Comparison of ENCODE assay signal across 14 cellular contexts in genomic region chr2:974054-974453, GRCh38. TPM values are rescaled to one million over a fixed set of nuclear protein-coding genes. Genes with fewer than 3 reads are reported as not detected.
A peak's percentile ranks its signal among the peaks of the same experiment; 100 is the strongest.
DNase-seq lines count a peak whose midpoint lies in the region; ATAC-seq, FAIRE-seq and TF ChIP-seq lines count a peak whose summit lies in the region.
"Had no signal": no experiment of that assay in that cellular context is flagged by ENCODE, and none has a peak within 500 bp of the region (broad histone marks: within the 10 kb centered on the region; RNA-seq: fewer than 3 reads in every experiment).

No MANE protein-coding gene starts in this region.

- WGBS in small intestine, 3 donors: 55 to 66% (median 57%) methylated on average over 8 of the region's 8 CpGs

- no peak for TF ChIP-seq CTCF in breast epithelium (IDR thresholded peaks at IDR 0.05)

- H3K4me1 ChIP-seq in small intestine (ENCODE audit: control insufficient read depth in 2 of 2, insufficient read depth in 1 of 2, low read depth in 1 of 2, low read length in 1 of 2): no peaks in the 10 kb centered on the region
- H3K4me1 ChIP-seq in breast epithelium: no peaks in the 10 kb centered on the region
- H3K4me1 ChIP-seq: A549 had no signal

- H3K4me3 Mint-ChIP-seq in activated CD8-positive, alpha-beta memory T cell treated with anti-CD3 and anti-CD28 coated beads, Interleukin-2, amount 10 ng/mL, durations not matched to agents 7 days and 5 days: peak overlapping the region; percentile 35
- no peak overlapping the region for H3K4me3 Mint-ChIP-seq in activated CD4-positive, alpha-beta memory T cell treated with anti-CD3 and anti-CD28 coated beads, Interleukin-2, amount 10 ng/mL, durations not matched to agents 7 days and 5 days

- peaks cover 0 to under 1% of the 10 kb centered on the region in 2 donors for H3K27me3 ChIP-seq in small intestine (ENCODE audit: control insufficient read depth in 2 of 2, insufficient read depth in 2 of 2, low read length in 2 of 2)
- no peaks in the 10 kb centered on the region for H3K27me3 ChIP-seq in breast epithelium
- H3K27me3 ChIP-seq: body of pancreas had no signal

- CTCF ChIA-PET in activated CD8-positive, alpha-beta memory T cell treated with anti-CD3 and anti-CD28 coated beads, Interleukin-2, amount 10 ng/mL, durations not matched to agents 7 days and 5 days (lab: Charles Lee): interaction anchor here (1.2 to 1.4 kb wide), 3 partner anchors 12 to 23 kb away, joined by 3 to 5 read pairs (median 4); partner anchors contain the start of gene SNTG2
- CTCF ChIA-PET in activated CD4-positive, alpha-beta memory T cell treated with anti-CD3 and anti-CD28 coated beads, Interleukin-2, amount 10 ng/mL, durations not matched to agents 7 days and 5 days (lab: Charles Lee): no interaction called here

- H3K27me3 Mint-ChIP-seq in activated CD8-positive, alpha-beta memory T cell treated with anti-CD3 and anti-CD28 coated beads, Interleukin-2, amount 10 ng/mL, durations not matched to agents 7 days and 5 days: peaks cover 4% of the 10 kb centered on the region
- peaks cover 10% of the 10 kb centered on the region for H3K27me3 Mint-ChIP-seq in activated CD4-positive, alpha-beta memory T cell treated with anti-CD3 and anti-CD28 coated beads, Interleukin-2, amount 10 ng/mL, durations not matched to agents 7 days and 5 days

- peaks cover 26% of the 10 kb centered on the region for H3K36me3 Mint-ChIP-seq in activated CD8-positive, alpha-beta memory T cell treated with anti-CD3 and anti-CD28 coated beads, Interleukin-2, amount 10 ng/mL, durations not matched to agents 7 days and 5 days
- peaks cover 16% of the 10 kb centered on the region for H3K36me3 Mint-ChIP-seq in activated CD4-positive, alpha-beta memory T cell treated with anti-CD3 and anti-CD28 coated beads, Interleukin-2, amount 10 ng/mL, durations not matched to agents 7 days and 5 days (ENCODE audit: low read depth)

- H3K4me3 ChIP-seq in small intestine (ENCODE audit: low read depth in 1 of 2, low read length in 2 of 2) (no peak overlapping the region), breast epithelium (no peak overlapping the region)
- H3K4me3 ChIP-seq: A549, body of pancreas had no signal

- H3K4me1 Mint-ChIP-seq in activated CD8-positive, alpha-beta memory T cell treated with anti-CD3 and anti-CD28 coated beads, Interleukin-2, amount 10 ng/mL, durations not matched to agents 7 days and 5 days: peaks cover 33% of the 10 kb centered on the region
- peaks cover 22% of the 10 kb centered on the region for H3K4me1 Mint-ChIP-seq in activated CD4-positive, alpha-beta memory T cell treated with anti-CD3 and anti-CD28 coated beads, Interleukin-2, amount 10 ng/mL, durations not matched to agents 7 days and 5 days

- no peaks in the 10 kb centered on the region for H3K36me3 ChIP-seq in small intestine (ENCODE audit: control insufficient read depth in 2 of 2, insufficient read depth in 2 of 2, low read length in 2 of 2)
- no peaks in the 10 kb centered on the region for H3K36me3 ChIP-seq in breast epithelium

- POLR2A ChIA-PET in activated CD4-positive, alpha-beta memory T cell treated with anti-CD3 and anti-CD28 coated beads, Interleukin-2, amount 10 ng/mL, durations not matched to agents 7 days and 5 days (lab: Charles Lee): interaction anchor here (0.8 to 0.9 kb wide), 2 partner anchors 11 to 24 kb away, joined by 3 to 4 read pairs; partner anchors contain the start of gene SNTG2

- intact Hi-C loops in breast epithelium (cut with DNase I; ENCODE audit: low total_unique reads): no loop called here

- DNase-seq in activated CD8-positive, alpha-beta memory T cell treated with anti-CD3 and anti-CD28 coated beads, Interleukin-2, amount 10 ng/mL, durations not matched to agents 7 days and 5 days: peak; percentile 88
- no peak for DNase-seq in activated CD8-positive, alpha-beta memory T cell treated with anti-CD3 and anti-CD28 coated beads, Interleukin-2, amount 50 U/mL, for 4 hours
- peak; percentile 55 for DNase-seq in activated CD4-positive, alpha-beta memory T cell treated with anti-CD3 and anti-CD28 coated beads, Interleukin-2, amount 10 ng/mL, durations not matched to agents 7 days and 5 days
- DNase-seq in small intestine (peak; percentile 25), NCI-H1930 (lab: John Stamatoyannopoulos, UW) (no peak), NAMALWA (ENCODE audit: low spot score) (no peak), breast epithelium (ENCODE audit: low spot score in 2 of 2) (no peak)
- DNase-seq: hippocampal formation, NCI-H1694 had no signal

- peak overlapping the region; percentile 87 for H3K27ac Mint-ChIP-seq in activated CD8-positive, alpha-beta memory T cell treated with anti-CD3 and anti-CD28 coated beads, Interleukin-2, amount 10 ng/mL, durations not matched to agents 7 days and 5 days
- peak overlapping the region; percentile 77 for H3K27ac Mint-ChIP-seq in activated CD4-positive, alpha-beta memory T cell treated with anti-CD3 and anti-CD28 coated beads, Interleukin-2, amount 10 ng/mL, durations not matched to agents 7 days and 5 days

- no peaks in the 10 kb centered on the region for H3K9me3 ChIP-seq in small intestine (ENCODE audit: control insufficient read depth, low read depth)
- H3K9me3 ChIP-seq in breast epithelium: peaks cover 0 to 8% of the 10 kb centered on the region in 2 donors
- H3K9me3 ChIP-seq: A549 had no signal

- ATAC-seq in activated CD8-positive, alpha-beta memory T cell treated with anti-CD3 and anti-CD28 coated beads, Interleukin-2, amount 10 ng/mL, durations not matched to agents 7 days and 5 days: peak; percentile 93
- ATAC-seq in HG02870 (IDR thresholded peaks at IDR 0.05; ENCODE audit: unreplicated experiment): peak; percentile 80
- ATAC-seq: A549, SK-N-SH treated with all-trans-retinoic acid at 6 μM for 48 hours had no signal

- H3K27ac ChIP-seq in small intestine (ENCODE audit: low read depth in 1 of 2, low read length in 1 of 2) (no peak overlapping the region), breast epithelium (no peak overlapping the region)
- H3K27ac ChIP-seq: A549, body of pancreas had no signal

- FAIRE-seq in small intestine (lab: Jason Lieb, UNC): no peak
- FAIRE-seq: A549 had no signal

- H3K9me3 Mint-ChIP-seq in activated CD8-positive, alpha-beta memory T cell treated with anti-CD3 and anti-CD28 coated beads, Interleukin-2, amount 10 ng/mL, durations not matched to agents 7 days and 5 days (ENCODE audit: low read depth): peaks cover 3% of the 10 kb centered on the region
- peaks cover 21% of the 10 kb centered on the region for H3K9me3 Mint-ChIP-seq in activated CD4-positive, alpha-beta memory T cell treated with anti-CD3 and anti-CD28 coated beads, Interleukin-2, amount 10 ng/mL, durations not matched to agents 7 days and 5 days

- TF ChIP-seq POLR2A in breast epithelium (IDR thresholded peaks at IDR 0.05): no peak

RNA-seq across cellular contexts. Expression of gene SNTG2, which starts 23.4 kb away (rescaled TPM):
- 1 to 10 TPM in 1 of 2 experiments, under 1 TPM in 1; 0.37 to 1.6 TPM for total RNA-seq in activated CD8-positive, alpha-beta memory T cell treated with anti-CD3 and anti-CD28 coated beads, Interleukin-2, amount 10 ng/mL, durations not matched to agents 7 days and 5 days
- total RNA-seq in activated CD4-positive, alpha-beta memory T cell treated with anti-CD3 and anti-CD28 coated beads, Interleukin-2, amount 10 ng/mL, durations not matched to agents 7 days and 5 days: under 1 TPM in 1 of 2 experiments, not detected in 1; 0.13 TPM
- 1 to 10 TPM in 1 of 3 donors, under 1 TPM in 1, not detected in 1; 0.54 to 1.1 TPM for polyA plus RNA-seq in small intestine
- 1 to 10 TPM; 4.6 to 7.4 (median 6.0) TPM for total RNA-seq in breast epithelium
- total RNA-seq: liver had no signal
- polyA plus RNA-seq: A549, liver had no signal

Comparison
In these comparisons a context has a peak if more than half of its experiments do, and no peak if none do; other contexts are left out.
1. DNase-seq: peak in activated CD8-positive, alpha-beta memory T cell treated with anti-CD3 and anti-CD28 coated beads, Interleukin-2, amount 10 ng/mL, durations not matched to agents 7 days and 5 days (single experiment), activated CD4-positive, alpha-beta memory T cell treated with anti-CD3 and anti-CD28 coated beads, Interleukin-2, amount 10 ng/mL, durations not matched to agents 7 days and 5 days (single experiment) and small intestine (single experiment); none in activated CD8-positive, alpha-beta memory T cell treated with anti-CD3 and anti-CD28 coated beads, Interleukin-2, amount 50 U/mL, for 4 hours (single experiment), NCI-H1930 (0 of 2), NAMALWA (single experiment) and breast epithelium (0 of 2).